In the genomic region with DNA sequence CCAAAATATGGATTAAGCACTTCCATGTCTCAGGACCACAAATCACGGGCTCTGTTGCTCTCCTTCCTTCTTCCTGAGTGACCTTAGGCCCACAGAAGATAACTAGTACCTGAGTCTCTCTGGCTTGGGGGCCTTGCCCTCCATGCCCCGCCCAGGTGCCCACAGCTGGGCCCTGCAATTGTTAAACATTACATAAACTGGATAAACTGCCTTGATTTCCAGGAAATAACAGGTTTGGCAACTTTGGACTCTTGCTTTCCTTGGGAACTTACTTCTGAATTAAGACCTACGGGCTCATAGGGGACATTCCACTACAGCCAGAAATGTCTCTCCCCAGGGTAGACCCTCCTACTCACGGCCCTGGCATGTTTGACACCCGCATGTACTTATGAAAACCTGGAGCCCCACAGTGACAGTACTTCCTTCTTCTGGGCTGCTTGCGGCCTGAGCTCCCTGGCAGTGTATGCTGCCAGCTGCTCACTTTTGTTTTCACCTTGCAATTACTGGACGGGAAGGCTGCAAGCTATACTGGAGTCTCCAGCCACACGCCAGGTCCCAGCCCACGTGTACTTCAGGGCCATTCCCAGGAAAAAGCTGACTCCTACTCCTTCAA, we compare ENCODE assay signal across 1 cellular context.
A peak's percentile ranks its signal among the peaks of the same experiment; 100 is the strongest.
TF ChIP-seq lines count a peak whose summit lies in the region.

No MANE protein-coding gene starts in this region.

TF ChIP-seq in GM12878, 131 proteins besides CTCF, POLR2A, EP300 and RAD21 (continues in another document):
- no peak for TF ChIP-seq HSF1 (IDR thresholded peaks at IDR 0.05; ENCODE audit: low read depth, low read length)
- TF ChIP-seq ZNF687 (IDR thresholded peaks at IDR 0.05) = peak; percentile 45
- no peak for TF ChIP-seq RELA (IDR thresholded peaks at IDR 0.05; ENCODE audit: borderline replicate concordance, partially characterized antibody)
- TF ChIP-seq LARP7 (IDR thresholded peaks at IDR 0.05) = no peak
- TF ChIP-seq NBN (IDR thresholded peaks at IDR 0.05) = no peak
- no peak for TF ChIP-seq CEBPB (IDR thresholded peaks at IDR 0.05; ENCODE audit: borderline replicate concordance in 1 of 2, low read depth in 2 of 2, low read length in 2 of 2)
- TF ChIP-seq POLR2AphosphoS5 (IDR thresholded peaks at IDR 0.05; ENCODE audit: low read length) = 0 out of 2 replicates have a peak, but pooled peaks have one; percentile 37
- no peak for TF ChIP-seq POLR2AphosphoS2 (IDR thresholded peaks at IDR 0.05; ENCODE audit: low read depth, low read length)
- no peak for TF ChIP-seq YY1 (IDR thresholded peaks at IDR 0.05; ENCODE audit: low read depth, low read length)
- no peak for TF ChIP-seq REST (IDR thresholded peaks at IDR 0.05; ENCODE audit: low read depth, low read length)
- TF ChIP-seq TARDBP (IDR thresholded peaks at IDR 0.05; ENCODE audit: borderline replicate concordance) = no peak
- TF ChIP-seq, protein P1, sequence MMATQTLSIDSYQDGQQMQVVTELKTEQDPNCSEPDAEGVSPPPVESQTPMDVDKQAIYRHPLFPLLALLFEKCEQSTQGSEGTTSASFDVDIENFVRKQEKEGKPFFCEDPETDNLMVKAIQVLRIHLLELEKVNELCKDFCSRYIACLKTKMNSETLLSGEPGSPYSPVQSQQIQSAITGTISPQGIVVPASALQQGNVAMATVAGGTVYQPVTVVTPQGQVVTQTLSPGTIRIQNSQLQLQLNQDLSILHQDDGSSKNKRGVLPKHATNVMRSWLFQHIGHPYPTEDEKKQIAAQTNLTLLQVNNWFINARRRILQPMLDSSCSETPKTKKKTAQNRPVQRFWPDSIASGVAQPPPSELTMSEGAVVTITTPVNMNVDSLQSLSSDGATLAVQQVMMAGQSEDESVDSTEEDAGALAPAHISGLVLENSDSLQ (IDR thresholded peaks at IDR 0.05) = peak; percentile 91
- TF ChIP-seq ATF7 (IDR thresholded peaks at IDR 0.05; ENCODE audit: low read depth) = peak; percentile 19; the same call in 1 of the 2 replicates
- no peak for TF ChIP-seq HDGF (IDR thresholded peaks at IDR 0.05)
- peak; percentile 85 for TF ChIP-seq ZNF24 (IDR thresholded peaks at IDR 0.05)
- TF ChIP-seq MYB (IDR thresholded peaks at IDR 0.05; ENCODE audit: borderline replicate concordance, low read depth, low read length) = no peak
- no peak for TF ChIP-seq NR2C1 (IDR thresholded peaks at IDR 0.05)
- no peak for TF ChIP-seq IRF3 (IDR thresholded peaks at IDR 0.05)
- no peak for TF ChIP-seq NRF1 (conservative IDR thresholded peaks at IDR 0.05; ENCODE audit: low read depth, low read length)
- TF ChIP-seq DPF2 (IDR thresholded peaks at IDR 0.05) = peak; percentile 59; the same call in 1 of the 2 replicates
- peak; percentile 59; the same call in 1 of the 2 replicates for TF ChIP-seq TAF1 (IDR thresholded peaks at IDR 0.05; ENCODE audit: borderline replicate concordance, low read depth, low read length)
- no peak for TF ChIP-seq FOXM1 (IDR thresholded peaks at IDR 0.05; ENCODE audit: low read depth, low read length)
- no peak for TF ChIP-seq JUNB (IDR thresholded peaks at IDR 0.05)
- TF ChIP-seq KAT2A (conservative IDR thresholded peaks at IDR 0.05; ENCODE audit: control insufficient read depth, low read depth, low read length) = no peak
- TF ChIP-seq EZH2 (IDR thresholded peaks at IDR 0.05; ENCODE audit: borderline replicate concordance, control insufficient read depth, low read depth, low read length) = no peak
- TF ChIP-seq ZBTB4 (CRISPR knock-in tag; IDR thresholded peaks at IDR 0.05) = 0 out of 2 replicates have a peak, but pooled peaks have one; percentile 13
- no peak for TF ChIP-seq ZBTB11 (CRISPR knock-in tag; IDR thresholded peaks at IDR 0.05)
- TF ChIP-seq NR2F1 (conservative IDR thresholded peaks at IDR 0.05) = 0 out of 2 replicates have a peak, but pooled peaks have one; percentile 17
- no peak for TF ChIP-seq NFIC (IDR thresholded peaks at IDR 0.05; ENCODE audit: low read depth, low read length)
- no peak for TF ChIP-seq FOS (IDR thresholded peaks at IDR 0.05; ENCODE audit: borderline replicate concordance, extremely low read depth, insufficient read length)
- TF ChIP-seq SRF (IDR thresholded peaks at IDR 0.05; ENCODE audit: low read depth in 2 of 2, low read length in 2 of 2) = no peak
- TF ChIP-seq, protein P2, sequence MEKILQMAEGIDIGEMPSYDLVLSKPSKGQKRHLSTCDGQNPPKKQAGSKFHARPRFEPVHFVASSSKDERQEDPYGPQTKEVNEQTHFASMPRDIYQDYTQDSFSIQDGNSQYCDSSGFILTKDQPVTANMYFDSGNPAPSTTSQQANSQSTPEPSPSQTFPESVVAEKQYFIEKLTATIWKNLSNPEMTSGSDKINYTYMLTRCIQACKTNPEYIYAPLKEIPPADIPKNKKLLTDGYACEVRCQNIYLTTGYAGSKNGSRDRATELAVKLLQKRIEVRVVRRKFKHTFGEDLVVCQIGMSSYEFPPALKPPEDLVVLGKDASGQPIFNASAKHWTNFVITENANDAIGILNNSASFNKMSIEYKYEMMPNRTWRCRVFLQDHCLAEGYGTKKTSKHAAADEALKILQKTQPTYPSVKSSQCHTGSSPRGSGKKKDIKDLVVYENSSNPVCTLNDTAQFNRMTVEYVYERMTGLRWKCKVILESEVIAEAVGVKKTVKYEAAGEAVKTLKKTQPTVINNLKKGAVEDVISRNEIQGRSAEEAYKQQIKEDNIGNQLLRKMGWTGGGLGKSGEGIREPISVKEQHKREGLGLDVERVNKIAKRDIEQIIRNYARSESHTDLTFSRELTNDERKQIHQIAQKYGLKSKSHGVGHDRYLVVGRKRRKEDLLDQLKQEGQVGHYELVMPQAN (conservative IDR thresholded peaks at IDR 0.05) = no peak
- TF ChIP-seq KDM1A (IDR thresholded peaks at IDR 0.05; ENCODE audit: borderline replicate concordance) = no peak
